19 cellular contexts compared by ENCODE assay signal in the genomic region with DNA sequence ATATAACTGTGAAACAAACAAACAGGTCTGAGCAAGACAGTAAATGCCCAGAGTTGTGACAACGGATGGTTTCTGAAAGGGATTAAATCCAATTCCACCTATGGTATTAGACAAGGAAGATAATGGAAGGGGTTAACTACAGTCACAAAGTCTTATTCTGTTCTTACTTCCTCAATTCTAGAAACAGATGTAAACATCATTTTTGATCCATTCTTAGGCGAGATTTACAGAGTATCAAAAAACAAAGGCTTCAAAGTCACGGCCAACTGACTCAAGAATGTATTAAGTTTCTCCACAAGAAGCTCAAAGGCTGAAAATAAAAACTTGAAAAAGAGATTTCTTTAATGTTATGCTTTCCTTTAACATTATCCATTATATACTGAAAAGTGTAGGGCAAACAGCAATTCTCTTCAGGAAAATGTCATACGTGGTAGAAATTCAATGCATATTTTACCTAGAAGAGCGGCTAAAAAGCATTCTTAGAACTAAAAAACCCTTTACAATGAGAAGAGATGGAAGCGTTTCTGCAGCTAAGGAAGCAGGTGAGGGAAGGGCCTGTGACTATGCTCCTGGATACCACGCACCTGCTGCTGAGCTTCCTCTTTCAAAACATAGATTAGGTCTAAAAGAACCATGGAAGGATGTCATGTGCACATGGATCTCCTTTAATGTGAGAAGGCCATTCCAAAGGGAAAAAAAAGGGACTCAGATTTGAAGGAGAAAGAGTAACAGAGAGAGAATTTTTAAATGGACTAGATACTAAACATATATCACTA.
"Had no signal": no experiment of that assay in that cellular context is flagged by ENCODE, and none has a peak within 500 bp of the region (broad histone marks: within the 10 kb centered on the region; RNA-seq: fewer than 3 reads in every experiment).

No MANE protein-coding gene starts in this region.

- H3K4me1 Mint-ChIP-seq: T-helper 17 cell had no signal

- H3K36me3 ChIP-seq: gastrocnemius medialis, heart right ventricle, tibial artery had no signal

- H3K27ac Mint-ChIP-seq: activated T-helper 2 cell treated with anti-CD3 and anti-CD28 coated beads, Interferon-gamma antibody, Interleukin-2, Interleukin-4, amounts not matched to agents 10 μg/mL and 5 μg/mL and 100 μg/mL, durations not matched to agents 14 hours and 24 hours and 36 hours; stimulated activated memory B cell treated with anti-CD40 and anti-IgM and Interleukin-4, amounts not matched to agents 10 μg/mL and 1 μg/mL and 100 μg/mL, for 72 hours; T-helper 17 cell had no signal

- H3K27me3 ChIP-seq: body of pancreas, gastrocnemius medialis, heart right ventricle, tibial artery had no signal

- H3K4me3 ChIP-seq: body of pancreas, gastrocnemius medialis, heart right ventricle, tibial artery had no signal

- H3K4me1 ChIP-seq: gastrocnemius medialis, tibial artery had no signal

- H3K9me3 Mint-ChIP-seq: activated T-helper 2 cell treated with anti-CD3 and anti-CD28 coated beads, Interferon-gamma antibody, Interleukin-2, Interleukin-4, amounts not matched to agents 10 μg/mL and 5 μg/mL and 100 μg/mL, durations not matched to agents 14 hours and 24 hours and 36 hours; stimulated activated memory B cell treated with anti-CD40 and anti-IgM and Interleukin-4, amounts not matched to agents 10 μg/mL and 1 μg/mL and 100 μg/mL, for 72 hours had no signal

- H3K27ac ChIP-seq: body of pancreas, gastrocnemius medialis, tibial artery had no signal

- ATAC-seq: body of pancreas; gastrocnemius medialis; heart right ventricle; left ventricle myocardium superior; right cardiac atrium; stimulated activated memory B cell treated with anti-CD40 and anti-IgM and Interleukin-4, amounts not matched to agents 10 μg/mL and 1 μg/mL and 100 μg/mL, for 72 hours; T-helper 17 cell had no signal

- H3K9me3 ChIP-seq: body of pancreas, gastrocnemius medialis, tibial artery had no signal

- DNase-seq: activated CD4-positive, alpha-beta T cell treated with anti-CD3 and anti-CD28 coated beads, Interleukin-2, amount 50 U/mL, for 1 hour; activated naive CD4-positive, alpha-beta T cell treated with anti-CD3 and anti-CD28 coated beads, Interleukin-2, amount 50 U/mL, for 16 hours; activated T-cell treated with anti-CD3 and anti-CD28 coated beads for 4 hours; amniotic stem cell; body of pancreas; central memory CD4-positive, alpha-beta T cell; cortex of kidney; effector CD8-positive, alpha-beta T cell; gastrocnemius medialis; heart right ventricle; islet precursor cell; left ventricle myocardium superior; mesenchymal stem cell; posterior cingulate gyrus; right cardiac atrium; T-helper 17 cell; tibial artery had no signal

- H3K36me3 Mint-ChIP-seq: stimulated activated memory B cell treated with anti-CD40 and anti-IgM and Interleukin-4, amounts not matched to agents 10 μg/mL and 1 μg/mL and 100 μg/mL, for 72 hours had no signal

- H3K4me3 Mint-ChIP-seq: stimulated activated memory B cell treated with anti-CD40 and anti-IgM and Interleukin-4, amounts not matched to agents 10 μg/mL and 1 μg/mL and 100 μg/mL, for 72 hours; T-helper 17 cell had no signal
